ENCODE assay signal across 1 cellular context in genomic region chr7:151028131-151028947, GRCh38.
TF ChIP-seq lines count a peak whose summit lies in the region.

ABCB8 (plus strand) TSS chr7:151028450; CDS start chr7:151028516, 66 bp downstream.

TF ChIP-seq in K562, 482 proteins besides CTCF, POLR2A, EP300 and RAD21 (continued from another document and continues in another):
- TF ChIP-seq CHD7 (IDR thresholded peaks at IDR 0.05; ENCODE audit: low read depth, low read length) (no peak), POLR2G (IDR thresholded peaks at IDR 0.05; ENCODE audit: low read depth, low read length) (peak; percentile 95), TCF7 (IDR thresholded peaks at IDR 0.05; ENCODE audit: borderline replicate concordance) (no peak), ETV1 (tag; conservative IDR thresholded peaks at IDR 0.05; ENCODE audit: low read depth) (no peak), FOS (IDR thresholded peaks at IDR 0.05; ENCODE audit: extremely low read depth, insufficient read length) (peak; percentile 100), ZNF780A (CRISPR knock-in tag; IDR thresholded peaks at IDR 0.05) (no peak), HES1 (IDR thresholded peaks at IDR 0.05; ENCODE audit: low read depth) (no peak), STAT5A (IDR thresholded peaks at IDR 0.05; ENCODE audit: borderline replicate concordance, low read length) (no peak; the same call in 1 of the 2 replicates), ZNF592 (IDR thresholded peaks at IDR 0.05) (peak; percentile 90), PRMT5 (CRISPR knock-in tag; IDR thresholded peaks at IDR 0.05) (no peak), BRD9 (IDR thresholded peaks at IDR 0.05; ENCODE audit: low read depth, partially characterized antibody) (peak; percentile 67), KLF13 (tag; IDR thresholded peaks at IDR 0.05; ENCODE audit: borderline replicate concordance, low read depth) (peak; percentile 87; the same call in 1 of the 2 replicates), CCNT2 (IDR thresholded peaks at IDR 0.05; ENCODE audit: borderline replicate concordance, extremely low read depth, insufficient read length, low read depth, low read length) (peak; percentile 79), ATF2 (CRISPR knock-in tag; IDR thresholded peaks at IDR 0.05) (no peak), RBM14 (IDR thresholded peaks at IDR 0.05; ENCODE audit: borderline replicate concordance, insufficient read depth, low read depth, low read length) (0 out of 2 replicates have a peak, but pooled peaks have one; percentile 51), ZFP36 (IDR thresholded peaks at IDR 0.05; ENCODE audit: low read depth, low read length, partially characterized antibody) (peak; percentile 9), PKNOX1 (IDR thresholded peaks at IDR 0.05) (peak; percentile 100), BDP1 (IDR thresholded peaks at IDR 0.05; ENCODE audit: insufficient read depth, insufficient read length) (no peak), NR2F6 (CRISPR knock-in tag; IDR thresholded peaks at IDR 0.05) (no peak), UBTF (IDR thresholded peaks at IDR 0.05; ENCODE audit: borderline replicate concordance in 1 of 2, low read depth in 2 of 2, low read length in 2 of 2) (no peak), ZNF431 (CRISPR knock-in tag; IDR thresholded peaks at IDR 0.05) (0 out of 2 replicates have a peak, but pooled peaks have one; percentile 58), SMARCA4 (IDR thresholded peaks at IDR 0.05) (peak; percentile 65), TRIM28 (IDR thresholded peaks at IDR 0.05) (no peak; the same call in none of the 2 replicates), SIN3A (IDR thresholded peaks at IDR 0.05; ENCODE audit: borderline replicate concordance in 2 of 2, control insufficient read depth in 1 of 2, low read depth in 2 of 2, low read length in 2 of 2) (peak; percentile 95), C11orf30 (IDR thresholded peaks at IDR 0.05; ENCODE audit: low read depth) (peak; percentile 100), CSDE1 (IDR thresholded peaks at IDR 0.05) (no peak; a peak in 1 of 4 replicates), SP2 (IDR thresholded peaks at IDR 0.05; ENCODE audit: extremely low read depth, low read depth, low read length, poor library complexity, severe bottlenecking) (peak; percentile 96), ZNF197 (CRISPR knock-in tag; IDR thresholded peaks at IDR 0.05; ENCODE audit: low read depth) (peak; percentile 96), PHTF2 (CRISPR knock-in tag; IDR thresholded peaks at IDR 0.05) (no peak), LEF1 (IDR thresholded peaks at IDR 0.05) (peak; percentile 33; the same call in 1 of the 2 replicates), TCF15 (CRISPR knock-in tag; IDR thresholded peaks at IDR 0.05) (no peak), PTRF (tag; IDR thresholded peaks at IDR 0.05) (no peak), U2AF1 (optimal IDR thresholded peaks at IDR 0.05; ENCODE audit: low read depth, low read length) (no peak), ZC3H8 (IDR thresholded peaks at IDR 0.05) (no peak), ELK1 (CRISPR knock-in tag; IDR thresholded peaks at IDR 0.05) (no peak), CBX3 (IDR thresholded peaks at IDR 0.05; ENCODE audit: borderline replicate concordance in 1 of 2, low read length in 2 of 2) (peak in 1 of 2 experiments; percentile 88; a peak in 1 of 3 replicates), MECOM (CRISPR knock-in tag; IDR thresholded peaks at IDR 0.05) (no peak), BCOR (IDR thresholded peaks at IDR 0.05) (no peak; the same call in 1 of the 2 replicates)
